In genomic region chr11:70662691-70663098, GRCh38 we compare ENCODE assay signal across 3 cellular contexts.
TF ChIP-seq lines count a peak whose summit lies in the region.

No MANE protein-coding gene starts in this region.

TF ChIP-seq in SK-N-SH, 30 proteins besides CTCF, POLR2A, EP300 and RAD21:
- TF ChIP-seq MXI1 (IDR thresholded peaks at IDR 0.05; ENCODE audit: low read depth, low read length), result 0 out of 2 replicates have a peak, but pooled peaks have one; percentile 14
- no peak for TF ChIP-seq EZH2phosphoT487 (IDR thresholded peaks at IDR 0.05; ENCODE audit: borderline replicate concordance, low read depth)
- no peak for TF ChIP-seq FOXM1 (IDR thresholded peaks at IDR 0.05; ENCODE audit: low read depth)

TF ChIP-seq in SK-N-SH treated with all-trans-retinoic acid at 6 μM for 48 hours, 23 proteins besides CTCF, POLR2A, EP300 and RAD21:
- TF ChIP-seq TOX (CRISPR knock-in tag; IDR thresholded peaks at IDR 0.05; ENCODE audit: borderline replicate concordance) (no peak), TCF4 (CRISPR knock-in tag; IDR thresholded peaks at IDR 0.05; ENCODE audit: borderline replicate concordance) (no peak), ZNF8 (CRISPR knock-in tag; IDR thresholded peaks at IDR 0.05) (no peak), ISL1 (CRISPR knock-in tag; IDR thresholded peaks at IDR 0.05) (no peak), RARB (CRISPR knock-in tag; IDR thresholded peaks at IDR 0.05) (no peak), ESRRG (CRISPR knock-in tag; IDR thresholded peaks at IDR 0.05) (no peak), CSRNP3 (CRISPR knock-in tag; IDR thresholded peaks at IDR 0.05) (no peak), POU6F1 (CRISPR knock-in tag; IDR thresholded peaks at IDR 0.05; ENCODE audit: borderline replicate concordance, low read depth) (no peak), PPARA (CRISPR knock-in tag; IDR thresholded peaks at IDR 0.05; ENCODE audit: borderline replicate concordance) (no peak), ARNTL (CRISPR knock-in tag; IDR thresholded peaks at IDR 0.05; ENCODE audit: borderline replicate concordance, low read depth) (no peak), PATZ1 (CRISPR knock-in tag; IDR thresholded peaks at IDR 0.05; ENCODE audit: borderline replicate concordance) (no peak), ZC3H10 (CRISPR knock-in tag; IDR thresholded peaks at IDR 0.05) (no peak)

TF ChIP-seq in H1, 55 proteins besides CTCF, POLR2A, EP300 and RAD21:
- TF ChIP-seq JUN (IDR thresholded peaks at IDR 0.05; ENCODE audit: low read depth, low read length), result no peak
- no peak for TF ChIP-seq KDM1A (IDR thresholded peaks at IDR 0.05; ENCODE audit: borderline replicate concordance, low read length)
- no peak for TF ChIP-seq TEAD4 (IDR thresholded peaks at IDR 0.05; ENCODE audit: low read depth, low read length)
- TF ChIP-seq SUZ12 (IDR thresholded peaks at IDR 0.05; ENCODE audit: low read length), result 0 out of 2 replicates have a peak, but pooled peaks have one; percentile 1
- no peak for TF ChIP-seq BRCA1 (IDR thresholded peaks at IDR 0.05; ENCODE audit: low read depth, low read length)
TF ChIP-seq in H1: peak in this region for 1.
